Comparison of ENCODE assay signal across 2 cellular contexts in the genomic region with DNA sequence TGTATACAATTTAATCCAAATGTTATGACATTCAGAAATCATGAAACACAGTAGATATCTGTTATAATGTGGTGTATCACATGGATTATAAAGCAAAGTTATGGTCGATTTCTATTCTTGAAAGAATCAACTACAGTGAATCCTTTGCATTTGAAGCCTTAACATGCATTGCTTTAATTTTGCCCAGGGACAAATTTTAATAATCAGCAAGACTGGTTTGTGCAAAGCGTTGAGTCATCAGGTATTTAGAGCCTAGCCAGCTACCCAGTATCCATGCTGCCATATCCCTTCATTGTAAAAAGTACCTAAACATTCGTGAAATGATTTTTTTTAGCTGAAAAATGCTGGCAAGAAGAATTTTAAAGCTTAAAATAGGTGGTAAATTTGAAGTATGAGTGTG.
TF ChIP-seq lines count a peak whose summit lies in the region.

No MANE protein-coding gene starts in this region.

TF ChIP-seq in SK-N-SH treated with all-trans-retinoic acid at 6 μM for 48 hours, 23 proteins besides CTCF, POLR2A, EP300 and RAD21 (continued from another document):
- TF ChIP-seq, protein P1, sequence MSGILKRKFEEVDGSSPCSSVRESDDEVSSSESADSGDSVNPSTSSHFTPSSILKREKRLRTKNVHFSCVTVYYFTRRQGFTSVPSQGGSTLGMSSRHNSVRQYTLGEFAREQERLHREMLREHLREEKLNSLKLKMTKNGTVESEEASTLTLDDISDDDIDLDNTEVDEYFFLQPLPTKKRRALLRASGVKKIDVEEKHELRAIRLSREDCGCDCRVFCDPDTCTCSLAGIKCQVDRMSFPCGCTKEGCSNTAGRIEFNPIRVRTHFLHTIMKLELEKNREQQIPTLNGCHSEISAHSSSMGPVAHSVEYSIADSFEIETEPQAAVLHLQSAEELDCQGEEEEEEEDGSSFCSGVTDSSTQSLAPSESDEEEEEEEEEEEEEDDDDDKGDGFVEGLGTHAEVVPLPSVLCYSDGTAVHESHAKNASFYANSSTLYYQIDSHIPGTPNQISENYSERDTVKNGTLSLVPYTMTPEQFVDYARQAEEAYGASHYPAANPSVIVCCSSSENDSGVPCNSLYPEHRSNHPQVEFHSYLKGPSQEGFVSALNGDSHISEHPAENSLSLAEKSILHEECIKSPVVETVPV (CRISPR knock-in tag; IDR thresholded peaks at IDR 0.05): no peak
- no peak for TF ChIP-seq TOX (CRISPR knock-in tag; IDR thresholded peaks at IDR 0.05; ENCODE audit: borderline replicate concordance)

TF ChIP-seq in SK-N-SH, 30 proteins besides CTCF, POLR2A, EP300 and RAD21 (continued from another document):
- TF ChIP-seq, protein P2, sequence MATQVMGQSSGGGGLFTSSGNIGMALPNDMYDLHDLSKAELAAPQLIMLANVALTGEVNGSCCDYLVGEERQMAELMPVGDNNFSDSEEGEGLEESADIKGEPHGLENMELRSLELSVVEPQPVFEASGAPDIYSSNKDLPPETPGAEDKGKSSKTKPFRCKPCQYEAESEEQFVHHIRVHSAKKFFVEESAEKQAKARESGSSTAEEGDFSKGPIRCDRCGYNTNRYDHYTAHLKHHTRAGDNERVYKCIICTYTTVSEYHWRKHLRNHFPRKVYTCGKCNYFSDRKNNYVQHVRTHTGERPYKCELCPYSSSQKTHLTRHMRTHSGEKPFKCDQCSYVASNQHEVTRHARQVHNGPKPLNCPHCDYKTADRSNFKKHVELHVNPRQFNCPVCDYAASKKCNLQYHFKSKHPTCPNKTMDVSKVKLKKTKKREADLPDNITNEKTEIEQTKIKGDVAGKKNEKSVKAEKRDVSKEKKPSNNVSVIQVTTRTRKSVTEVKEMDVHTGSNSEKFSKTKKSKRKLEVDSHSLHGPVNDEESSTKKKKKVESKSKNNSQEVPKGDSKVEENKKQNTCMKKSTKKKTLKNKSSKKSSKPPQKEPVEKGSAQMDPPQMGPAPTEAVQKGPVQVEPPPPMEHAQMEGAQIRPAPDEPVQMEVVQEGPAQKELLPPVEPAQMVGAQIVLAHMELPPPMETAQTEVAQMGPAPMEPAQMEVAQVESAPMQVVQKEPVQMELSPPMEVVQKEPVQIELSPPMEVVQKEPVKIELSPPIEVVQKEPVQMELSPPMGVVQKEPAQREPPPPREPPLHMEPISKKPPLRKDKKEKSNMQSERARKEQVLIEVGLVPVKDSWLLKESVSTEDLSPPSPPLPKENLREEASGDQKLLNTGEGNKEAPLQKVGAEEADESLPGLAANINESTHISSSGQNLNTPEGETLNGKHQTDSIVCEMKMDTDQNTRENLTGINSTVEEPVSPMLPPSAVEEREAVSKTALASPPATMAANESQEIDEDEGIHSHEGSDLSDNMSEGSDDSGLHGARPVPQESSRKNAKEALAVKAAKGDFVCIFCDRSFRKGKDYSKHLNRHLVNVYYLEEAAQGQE (IDR thresholded peaks at IDR 0.05; ENCODE audit: low read depth, low read length): no peak
- TF ChIP-seq FOXJ3 (CRISPR knock-in tag; IDR thresholded peaks at IDR 0.05) (no peak), GABPA (IDR thresholded peaks at IDR 0.05; ENCODE audit: low read depth) (no peak), MEF2A (IDR thresholded peaks at IDR 0.05; ENCODE audit: borderline replicate concordance, low read depth) (no peak), ELF1 (IDR thresholded peaks at IDR 0.05) (no peak), FOSL2 (IDR thresholded peaks at IDR 0.05; ENCODE audit: borderline replicate concordance, low read depth) (no peak), NFIC (IDR thresholded peaks at IDR 0.05; ENCODE audit: borderline replicate concordance) (no peak), FOXM1 (IDR thresholded peaks at IDR 0.05; ENCODE audit: low read depth) (no peak), EZH2phosphoT487 (IDR thresholded peaks at IDR 0.05; ENCODE audit: borderline replicate concordance, low read depth) (no peak), GATA2 (CRISPR knock-in tag; IDR thresholded peaks at IDR 0.05) (no peak), MXI1 (IDR thresholded peaks at IDR 0.05; ENCODE audit: low read depth, low read length) (no peak), SIN3A (IDR thresholded peaks at IDR 0.05; ENCODE audit: borderline replicate concordance, low read depth, low read length) (no peak), YY1 (IDR thresholded peaks at IDR 0.05; ENCODE audit: low read depth) (no peak), RCOR1 (IDR thresholded peaks at IDR 0.05; ENCODE audit: low read length) (no peak), CHD2 (IDR thresholded peaks at IDR 0.05; ENCODE audit: low read length, partially characterized antibody) (no peak)
- TF ChIP-seq, protein P3, sequence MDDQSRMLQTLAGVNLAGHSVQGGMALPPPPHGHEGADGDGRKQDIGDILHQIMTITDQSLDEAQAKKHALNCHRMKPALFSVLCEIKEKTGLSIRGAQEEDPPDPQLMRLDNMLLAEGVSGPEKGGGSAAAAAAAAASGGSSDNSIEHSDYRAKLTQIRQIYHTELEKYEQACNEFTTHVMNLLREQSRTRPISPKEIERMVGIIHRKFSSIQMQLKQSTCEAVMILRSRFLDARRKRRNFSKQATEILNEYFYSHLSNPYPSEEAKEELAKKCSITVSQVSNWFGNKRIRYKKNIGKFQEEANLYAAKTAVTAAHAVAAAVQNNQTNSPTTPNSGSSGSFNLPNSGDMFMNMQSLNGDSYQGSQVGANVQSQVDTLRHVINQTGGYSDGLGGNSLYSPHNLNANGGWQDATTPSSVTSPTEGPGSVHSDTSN (IDR thresholded peaks at IDR 0.05): no peak
- TF ChIP-seq, protein P4, sequence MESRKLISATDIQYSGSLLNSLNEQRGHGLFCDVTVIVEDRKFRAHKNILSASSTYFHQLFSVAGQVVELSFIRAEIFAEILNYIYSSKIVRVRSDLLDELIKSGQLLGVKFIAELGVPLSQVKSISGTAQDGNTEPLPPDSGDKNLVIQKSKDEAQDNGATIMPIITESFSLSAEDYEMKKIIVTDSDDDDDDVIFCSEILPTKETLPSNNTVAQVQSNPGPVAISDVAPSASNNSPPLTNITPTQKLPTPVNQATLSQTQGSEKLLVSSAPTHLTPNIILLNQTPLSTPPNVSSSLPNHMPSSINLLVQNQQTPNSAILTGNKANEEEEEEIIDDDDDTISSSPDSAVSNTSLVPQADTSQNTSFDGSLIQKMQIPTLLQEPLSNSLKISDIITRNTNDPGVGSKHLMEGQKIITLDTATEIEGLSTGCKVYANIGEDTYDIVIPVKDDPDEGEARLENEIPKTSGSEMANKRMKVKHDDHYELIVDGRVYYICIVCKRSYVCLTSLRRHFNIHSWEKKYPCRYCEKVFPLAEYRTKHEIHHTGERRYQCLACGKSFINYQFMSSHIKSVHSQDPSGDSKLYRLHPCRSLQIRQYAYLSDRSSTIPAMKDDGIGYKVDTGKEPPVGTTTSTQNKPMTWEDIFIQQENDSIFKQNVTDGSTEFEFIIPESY (IDR thresholded peaks at IDR 0.05; ENCODE audit: borderline replicate concordance, low read depth): no peak
- TF ChIP-seq, protein P5, sequence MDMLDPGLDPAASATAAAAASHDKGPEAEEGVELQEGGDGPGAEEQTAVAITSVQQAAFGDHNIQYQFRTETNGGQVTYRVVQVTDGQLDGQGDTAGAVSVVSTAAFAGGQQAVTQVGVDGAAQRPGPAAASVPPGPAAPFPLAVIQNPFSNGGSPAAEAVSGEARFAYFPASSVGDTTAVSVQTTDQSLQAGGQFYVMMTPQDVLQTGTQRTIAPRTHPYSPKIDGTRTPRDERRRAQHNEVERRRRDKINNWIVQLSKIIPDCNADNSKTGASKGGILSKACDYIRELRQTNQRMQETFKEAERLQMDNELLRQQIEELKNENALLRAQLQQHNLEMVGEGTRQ (IDR thresholded peaks at IDR 0.05; ENCODE audit: borderline replicate concordance, low read depth, low read length): no peak
- TF ChIP-seq, protein P6, sequence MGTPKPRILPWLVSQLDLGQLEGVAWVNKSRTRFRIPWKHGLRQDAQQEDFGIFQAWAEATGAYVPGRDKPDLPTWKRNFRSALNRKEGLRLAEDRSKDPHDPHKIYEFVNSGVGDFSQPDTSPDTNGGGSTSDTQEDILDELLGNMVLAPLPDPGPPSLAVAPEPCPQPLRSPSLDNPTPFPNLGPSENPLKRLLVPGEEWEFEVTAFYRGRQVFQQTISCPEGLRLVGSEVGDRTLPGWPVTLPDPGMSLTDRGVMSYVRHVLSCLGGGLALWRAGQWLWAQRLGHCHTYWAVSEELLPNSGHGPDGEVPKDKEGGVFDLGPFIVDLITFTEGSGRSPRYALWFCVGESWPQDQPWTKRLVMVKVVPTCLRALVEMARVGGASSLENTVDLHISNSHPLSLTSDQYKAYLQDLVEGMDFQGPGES (IDR thresholded peaks at IDR 0.05; ENCODE audit: low read depth, low read length): no peak
